Comparison of ENCODE assay signal across 31 cellular contexts in genomic region chr16:77344306-77344705, GRCh38.
DNase-seq lines count a peak whose midpoint lies in the region; ATAC-seq and TF ChIP-seq lines count a peak whose summit lies in the region.
"Had no signal": no experiment of that assay in that cellular context is flagged by ENCODE, and none has a peak within 500 bp of the region (broad histone marks: within the 10 kb centered on the region; RNA-seq: fewer than 3 reads in every experiment).

No MANE protein-coding gene starts in this region.

- H3K9me3 ChIP-seq in mesenchymal stem cell (ENCODE audit: control insufficient read depth, low read length) (no peaks in the 10 kb centered on the region), prostate gland (no peaks in the 10 kb centered on the region)
- H3K9me3 ChIP-seq: adrenal gland, BLaER1 had no signal

- no peak overlapping the region for H2BK5ac ChIP-seq in mesenchymal stem cell (ENCODE audit: low read depth, low read length, poor library complexity, severe bottlenecking)

- H2BK12ac ChIP-seq in mesenchymal stem cell (ENCODE audit: low read length in 2 of 2), result no peak overlapping the region

- TF ChIP-seq CTCF in prostate gland (IDR thresholded peaks at IDR 0.05), result no peak

- ATAC-seq in HG02870 (IDR thresholded peaks at IDR 0.05; ENCODE audit: unreplicated experiment), result no peak
- ATAC-seq in GM21526 (IDR thresholded peaks at IDR 0.05; ENCODE audit: low FRiP score, unreplicated experiment), result no peak
- ATAC-seq: GM12878; heart right ventricle; left lobe of liver; stimulated activated effector memory CD8-positive, alpha-beta T cell treated with anti-CD3 and anti-CD28 coated beads, Interleukin-12 subunit alpha, Interleukin-12 subunit beta, amount 100 ng/mL, for 72 hours had no signal

- no peak overlapping the region for H3K4me2 ChIP-seq in mesenchymal stem cell (ENCODE audit: low read length, poor library complexity, severe bottlenecking)
- H3K4me2 ChIP-seq: BLaER1, smooth muscle cell had no signal

- H4K91ac ChIP-seq in mesenchymal stem cell (ENCODE audit: low read length), result no peak overlapping the region

- H3K27me3 ChIP-seq in mesenchymal stem cell (ENCODE audit: control insufficient read depth in 1 of 2, insufficient read depth in 1 of 2, low read length in 2 of 2) (no peaks in the 10 kb centered on the region), prostate gland (replicated peaks; ENCODE audit: insufficient read depth) (no peaks in the 10 kb centered on the region)
- H3K27me3 ChIP-seq: adrenal gland, BLaER1 had no signal

- H3K23ac ChIP-seq in mesenchymal stem cell (ENCODE audit: low read length in 2 of 2), result no peak overlapping the region

- no peak overlapping the region for H2AFZ ChIP-seq in mesenchymal stem cell (ENCODE audit: low read depth, low read length)

- H2BK120ac ChIP-seq in mesenchymal stem cell (ENCODE audit: low read depth, low read length), result no peak overlapping the region

- no peak overlapping the region for H3K14ac ChIP-seq in mesenchymal stem cell (ENCODE audit: low read length in 2 of 2)

- no peak overlapping the region for H4K8ac ChIP-seq in mesenchymal stem cell (ENCODE audit: low read length)

- H2AK5ac ChIP-seq in mesenchymal stem cell (ENCODE audit: low read length, severe bottlenecking), result no peak overlapping the region

- H3K27ac ChIP-seq in mesenchymal stem cell (ENCODE audit: low read length, poor library complexity, severe bottlenecking) (no peak overlapping the region), prostate gland (no peak overlapping the region)
- H3K27ac ChIP-seq: adrenal gland, BLaER1, heart right ventricle had no signal

- DNase-seq in Caki2 (ENCODE audit: low read depth) (peak; percentile 48), HT1080 (ENCODE audit: low read depth) (peak; percentile 48), amniotic epithelial cell (ENCODE audit: low read depth) (peak; percentile 65), mesenchymal stem cell (peak; percentile 27), prostate gland (ENCODE audit: low spot score) (no peak)
- DNase-seq: activated B cell treated with CpG ODN at 0.5 μM for 24 hours; activated CD4-positive, alpha-beta memory T cell treated with anti-CD3 and anti-CD28 coated beads for 36 hours; activated effector memory CD4-positive, alpha-beta T cell treated with anti-CD3 and anti-CD28 coated beads, Interleukin-2, amount 50 U/mL, for 16 hours; adrenal gland; COR-L47; DND-41; dorsolateral prefrontal cortex; H7; heart right ventricle; naive B cell; NCI-H1105; NCI-H2029; NCI-H345; NCI-H82; occipital lobe; retina; SHP77; stimulated activated CD4-positive, alpha-beta T cell treated with anti-CD3 and anti-CD28 coated beads, Interleukin-2, amount 100 ng/mL, for 48 hours; T1000 had no signal

- H3K9ac ChIP-seq in mesenchymal stem cell (ENCODE audit: low read length), result no peak overlapping the region
- H3K9ac ChIP-seq: BLaER1 had no signal

- no peak for TF ChIP-seq POLR2A in prostate gland (IDR thresholded peaks at IDR 0.05)

- H3K4me3 ChIP-seq in mesenchymal stem cell (ENCODE audit: insufficient read depth in 1 of 2, low read depth in 1 of 2, low read length in 2 of 2), result no peak overlapping the region
- no peak overlapping the region for H3K4me3 ChIP-seq in prostate gland
- H3K4me3 ChIP-seq: adrenal gland, BLaER1, dorsolateral prefrontal cortex, GM12878, heart right ventricle, smooth muscle cell had no signal

- 74% methylated on average over 6 of the region's 6 CpGs for WGBS in mesenchymal stem cell
- WGBS in prostate gland, result 98% methylated on average over 6 of the region's 6 CpGs

- no peak overlapping the region for H3K18ac ChIP-seq in mesenchymal stem cell (ENCODE audit: low read depth in 1 of 2, low read length in 2 of 2)

- H3K4ac ChIP-seq in mesenchymal stem cell (ENCODE audit: low read depth in 1 of 2, low read length in 2 of 2), result peak overlapping the region in 1 of 2 experiments; percentile 15

- H2BK15ac ChIP-seq in mesenchymal stem cell (ENCODE audit: low read depth, poor library complexity, severe bottlenecking), result no peak overlapping the region

- H3K36me3 ChIP-seq in mesenchymal stem cell (ENCODE audit: control insufficient read depth in 1 of 2, insufficient read depth in 2 of 2, low read depth in 1 of 2, low read length in 2 of 2) (no peaks in the 10 kb centered on the region), prostate gland (no peaks in the 10 kb centered on the region)
- H3K36me3 ChIP-seq: adrenal gland, BLaER1, heart right ventricle had no signal

- in situ Hi-C loops in Caki2 (cut with HindIII; ENCODE audit: low pct_unique_long_range_greater_than_20kb, low sequenced_read_pairs), result loop anchor here (5.0 kb wide), 1 partner anchor 42 kb away; no protein-coding TSS in a partner anchor

- intact Hi-C loops in prostate gland (cut with DNase I), result no loop called here

- H3K4me1 ChIP-seq in mesenchymal stem cell (ENCODE audit: control insufficient read depth, insufficient read depth, low read depth, low read length) (no peaks in the 10 kb centered on the region), prostate gland (replicated peaks) (no peaks in the 10 kb centered on the region)
- H3K4me1 ChIP-seq: adrenal gland, BLaER1, heart right ventricle had no signal

- H3K79me1 ChIP-seq in mesenchymal stem cell (replicated peaks; ENCODE audit: low read length, poor library complexity, severe bottlenecking), result no peaks in the 10 kb centered on the region
